24 cellular contexts compared by ENCODE assay signal in genomic region chr9:70385423-70385822, GRCh38.
"Had no signal": no experiment of that assay in that cellular context is flagged by ENCODE, and none has a peak within 500 bp of the region (broad histone marks: within the 10 kb centered on the region; RNA-seq: fewer than 3 reads in every experiment).

No MANE protein-coding gene starts in this region.

- H3K9me3 Mint-ChIP-seq: naive thymus-derived CD4-positive, alpha-beta T cell; natural killer cell treated with Interleukin-12 subunit alpha and Interleukin-12 subunit beta and Interleukin-15 and Interleukin-18, amount 100 ng/mL, for 72 hours; stimulated activated naive CD8-positive, alpha-beta T cell treated with anti-CD3 and anti-CD28 coated beads, Interleukin-15, amount 100 ng/mL, for 72 hours had no signal

- H3K27ac Mint-ChIP-seq: naive thymus-derived CD4-positive, alpha-beta T cell; natural killer cell treated with Interleukin-12 subunit alpha and Interleukin-12 subunit beta and Interleukin-15 and Interleukin-18, amount 100 ng/mL, for 72 hours; progenitor cell of endocrine pancreas; stimulated activated naive CD8-positive, alpha-beta T cell treated with anti-CD3 and anti-CD28 coated beads, Interleukin-15, amount 100 ng/mL, for 72 hours had no signal

- H3K27me3 Mint-ChIP-seq: naive thymus-derived CD4-positive, alpha-beta T cell; natural killer cell treated with Interleukin-12 subunit alpha and Interleukin-12 subunit beta and Interleukin-15 and Interleukin-18, amount 100 ng/mL, for 72 hours; stimulated activated naive CD8-positive, alpha-beta T cell treated with anti-CD3 and anti-CD28 coated beads, Interleukin-15, amount 100 ng/mL, for 72 hours had no signal

- DNase-seq: glutamatergic neuron; heart right ventricle; kidney glomerular epithelial cell; left cardiac atrium; lower lobe of right lung; mammary epithelial cell; midbrain; mucosa of descending colon; naive thymus-derived CD4-positive, alpha-beta T cell; ovary; right lobe of liver; stimulated activated CD4-positive, alpha-beta T cell treated with anti-CD3 and anti-CD28 coated beads, Interleukin-15, amount 100 ng/mL, for 24 hours; stimulated activated CD4-positive, alpha-beta T cell treated with anti-CD3 and anti-CD28 coated beads, Interleukin-2, amount 100 ng/mL, for 24 hours; stimulated activated CD4-positive, alpha-beta T cell treated with anti-CD3 and anti-CD28 coated beads, Interleukin-4, amount 100 ng/mL, for 1 hour; stimulated activated naive CD4-positive, alpha-beta T cell treated with Interleukin-2 at 50 U/mL for 16 hours; stimulated activated naive CD8-positive, alpha-beta T cell treated with anti-CD3 and anti-CD28 coated beads, Interleukin-15, amount 100 ng/mL, for 72 hours; substantia nigra; testis; tibial artery; trophoblast cell; uterus had no signal

- ATAC-seq: heart right ventricle; left cardiac atrium; left lobe of liver; lower lobe of right lung; mucosa of descending colon; naive thymus-derived CD4-positive, alpha-beta T cell; natural killer cell treated with Interleukin-12 subunit alpha and Interleukin-12 subunit beta and Interleukin-15 and Interleukin-18, amount 100 ng/mL, for 72 hours; right lobe of liver; stimulated activated naive CD8-positive, alpha-beta T cell treated with anti-CD3 and anti-CD28 coated beads, Interleukin-15, amount 100 ng/mL, for 72 hours had no signal

- H3K4me3 Mint-ChIP-seq: naive thymus-derived CD4-positive, alpha-beta T cell; natural killer cell treated with Interleukin-12 subunit alpha and Interleukin-12 subunit beta and Interleukin-15 and Interleukin-18, amount 100 ng/mL, for 72 hours; stimulated activated naive CD8-positive, alpha-beta T cell treated with anti-CD3 and anti-CD28 coated beads, Interleukin-15, amount 100 ng/mL, for 72 hours had no signal
